8 cellular contexts compared by ENCODE assay signal in genomic region chr11:57792870-57793269, GRCh38. TPM values are rescaled to one million over a fixed set of nuclear protein-coding genes. Genes with fewer than 3 reads are reported as not detected.
DNase-seq lines count a peak whose midpoint lies in the region; ATAC-seq, FAIRE-seq and TF ChIP-seq lines count a peak whose summit lies in the region.

No MANE protein-coding gene starts in this region.

- peaks cover 29% of the 10 kb centered on the region for H3K4me1 ChIP-seq in effector memory CD4-positive, alpha-beta T cell (ENCODE audit: control insufficient read depth, insufficient read depth, low read length, poor library complexity, severe bottlenecking)
- H3K4me1 ChIP-seq in trophoblast cell (ENCODE audit: control insufficient read depth in 1 of 2, insufficient read depth in 2 of 2, low read length in 2 of 2) = peaks cover 15 to 19% of the 10 kb centered on the region in 2 experiments

- peak overlapping the region; percentile 11 for H3K4me3 ChIP-seq in effector memory CD4-positive, alpha-beta T cell (ENCODE audit: insufficient read depth, low read depth, low read length, poor library complexity, severe bottlenecking)
- no peak overlapping the region for H3K4me3 ChIP-seq in trophoblast cell (ENCODE audit: low read depth, low read length)

- TF ChIP-seq POLR2A in GM12892 (IDR thresholded peaks at IDR 0.05; ENCODE audit: low read depth, low read length) = no peak

- H3K14ac ChIP-seq in trophoblast cell (ENCODE audit: low read length) = no peak overlapping the region

- H3K18ac ChIP-seq in trophoblast cell (ENCODE audit: low read length) = no peak overlapping the region

- H4K12ac ChIP-seq in trophoblast cell (ENCODE audit: low read depth, low read length) = no peak overlapping the region

- H4K8ac ChIP-seq in trophoblast cell (ENCODE audit: low read depth, low read length) = no peak overlapping the region

- FAIRE-seq in GM12892 (lab: Jason Lieb, UNC) = peak; percentile 81

- H2BK12ac ChIP-seq in trophoblast cell (ENCODE audit: low read length) = no peak overlapping the region

- H2AFZ ChIP-seq in trophoblast cell (ENCODE audit: insufficient read depth, low read length, poor library complexity) = no peak overlapping the region

- H3K23ac ChIP-seq in trophoblast cell (ENCODE audit: low read length) = no peak overlapping the region

- H3K27ac ChIP-seq in effector memory CD4-positive, alpha-beta T cell (ENCODE audit: insufficient read depth, low read length, poor library complexity, severe bottlenecking) = peak overlapping the region; percentile 71
- H3K27ac ChIP-seq in trophoblast cell (ENCODE audit: low read depth, low read length) = no peak overlapping the region

- DNase-seq in GM12892 (ENCODE audit: insufficient read length) (no peak), NCI-H226 (peak; percentile 50), trophoblast cell (no peak), iPS-NIHi11 (ENCODE audit: low spot score) (no peak)
- no peak for DNase-seq in effector memory CD4-positive, alpha-beta T cell
- no peak for DNase-seq in activated CD4-positive, alpha-beta T cell treated with anti-CD3 and anti-CD28 coated beads, Interleukin-2, amount 50 U/mL, for 4 hours

- H2BK120ac ChIP-seq in trophoblast cell (ENCODE audit: insufficient read depth, low read length, poor library complexity) = no peak overlapping the region

- H3K4me2 ChIP-seq in trophoblast cell (ENCODE audit: low read length) = no peak overlapping the region

- H3K79me1 ChIP-seq in trophoblast cell (ENCODE audit: low read length) = peaks cover 4% of the 10 kb centered on the region

- H3K36me3 ChIP-seq in effector memory CD4-positive, alpha-beta T cell (ENCODE audit: control insufficient read depth, insufficient read depth, low read length) = peaks cover 5% of the 10 kb centered on the region
- H3K36me3 ChIP-seq in trophoblast cell (ENCODE audit: control insufficient read depth in 1 of 2, insufficient read depth in 2 of 2, low read length in 2 of 2) = peaks cover 20 to 35% of the 10 kb centered on the region in 2 experiments

- H4K91ac ChIP-seq in trophoblast cell (ENCODE audit: low read depth, low read length) = no peak overlapping the region

- no peak overlapping the region for H2BK5ac ChIP-seq in trophoblast cell (ENCODE audit: low read depth, low read length, poor library complexity)

- H3K9me3 ChIP-seq in effector memory CD4-positive, alpha-beta T cell (ENCODE audit: control insufficient read depth, low read length) = no peaks in the 10 kb centered on the region
- no peaks in the 10 kb centered on the region for H3K9me3 ChIP-seq in trophoblast cell (ENCODE audit: insufficient read depth, low read depth, low read length)

- no peaks in the 10 kb centered on the region for H3K27me3 ChIP-seq in effector memory CD4-positive, alpha-beta T cell (replicated peaks; ENCODE audit: control insufficient read depth, insufficient read depth, low read length, poor library complexity, severe bottlenecking)
- H3K27me3 ChIP-seq in trophoblast cell (ENCODE audit: insufficient read depth, low read length) = no peaks in the 10 kb centered on the region

- no peak overlapping the region for H3K9ac ChIP-seq in trophoblast cell (ENCODE audit: low read length)

- peak overlapping the region; percentile 73 for H3K4ac ChIP-seq in trophoblast cell (ENCODE audit: low read depth, low read length)

- H3K79me2 ChIP-seq in trophoblast cell (ENCODE audit: control insufficient read depth, insufficient read depth, low read length, poor library complexity) = peaks cover 21% of the 10 kb centered on the region

- ATAC-seq in GM18519 (IDR thresholded peaks at IDR 0.05; ENCODE audit: low FRiP score, unreplicated experiment) (no peak), GM19467 (IDR thresholded peaks at IDR 0.05; ENCODE audit: unreplicated experiment) (no peak)

- no peak overlapping the region for H2AK5ac ChIP-seq in trophoblast cell (ENCODE audit: low read length)

RNA-seq across cellular contexts. Expression of gene CTNND1, which starts 31.3 kb away (rescaled TPM):
- polyA plus RNA-seq in GM12892 (2012; ENCODE audit: missing spikeins) = 17.7 TPM
- polyA plus RNA-seq in trophoblast cell (2013) = 146 and 148 TPM in 2 replicates

RNA-seq across cellular contexts. Expression of gene BTBD18, which starts 41.3 kb away (rescaled TPM):
- 1.0 TPM for polyA plus RNA-seq in GM12892 (2012; ENCODE audit: missing spikeins)
- not detected in 2 replicates for polyA plus RNA-seq in trophoblast cell (2013)

RNA-seq across cellular contexts. Expression of gene SELENOH, which starts 51.6 kb away (rescaled TPM):
- polyA plus RNA-seq in GM12892 (2012; ENCODE audit: missing spikeins) = 135 TPM
- 198 and 199 TPM in 2 replicates for polyA plus RNA-seq in trophoblast cell (2013)
